In the genomic region with DNA sequence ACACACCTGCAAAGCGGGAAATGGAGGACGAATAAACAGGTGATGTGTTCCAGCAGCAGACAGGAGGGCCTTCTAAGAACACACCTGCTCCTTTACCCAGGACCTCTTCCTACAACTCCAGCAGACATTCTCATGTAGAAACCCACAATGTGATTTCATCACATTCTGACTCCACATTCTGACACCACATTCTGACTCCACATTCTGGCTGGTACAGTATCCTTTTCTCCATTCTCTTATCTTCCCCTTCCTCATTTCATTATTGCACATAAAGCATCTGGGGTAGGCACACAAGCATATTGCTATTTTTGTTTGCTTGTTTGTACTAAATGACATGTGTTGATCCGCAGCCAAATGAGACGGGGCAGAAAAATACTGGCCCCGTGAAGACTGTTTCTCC, we compare ENCODE assay signal across 1 cellular context.
A peak's percentile ranks its signal among the peaks of the same experiment; 100 is the strongest.
TF ChIP-seq lines count a peak whose summit lies in the region.

No MANE protein-coding gene starts in this region.

TF ChIP-seq in K562, 482 proteins besides CTCF, POLR2A, EP300 and RAD21 (continued from another document):
- TF ChIP-seq MCM3 (IDR thresholded peaks at IDR 0.05) (0 out of 2 replicates have a peak, but pooled peaks have one; percentile 4), CEBPB (tag; IDR thresholded peaks at IDR 0.05) (peak; percentile 56), TRIM24 (IDR thresholded peaks at IDR 0.05) (peak; percentile 59 to 64; a peak in 2 of 4 replicates), ZNF507 (tag; conservative IDR thresholded peaks at IDR 0.05) (no peak), CEBPG (CRISPR knock-in tag; IDR thresholded peaks at IDR 0.05) (peak; percentile 34; the same call in 1 of the 2 replicates), CEBPG (tag; conservative IDR thresholded peaks at IDR 0.05 in 1 of 2, IDR thresholded peaks at IDR 0.05 in 1 of 2) (peak in 1 of 2 experiments; percentile 58; a peak in 1 of 4 replicates), ZNF668 (CRISPR knock-in tag; IDR thresholded peaks at IDR 0.05) (no peak), TAL1 (IDR thresholded peaks at IDR 0.05) (peak; percentile 28), CBFA2T3 (IDR thresholded peaks at IDR 0.05) (peak; percentile 53), CC2D1A (IDR thresholded peaks at IDR 0.05) (no peak)
- TF ChIP-seq, protein P1, sequence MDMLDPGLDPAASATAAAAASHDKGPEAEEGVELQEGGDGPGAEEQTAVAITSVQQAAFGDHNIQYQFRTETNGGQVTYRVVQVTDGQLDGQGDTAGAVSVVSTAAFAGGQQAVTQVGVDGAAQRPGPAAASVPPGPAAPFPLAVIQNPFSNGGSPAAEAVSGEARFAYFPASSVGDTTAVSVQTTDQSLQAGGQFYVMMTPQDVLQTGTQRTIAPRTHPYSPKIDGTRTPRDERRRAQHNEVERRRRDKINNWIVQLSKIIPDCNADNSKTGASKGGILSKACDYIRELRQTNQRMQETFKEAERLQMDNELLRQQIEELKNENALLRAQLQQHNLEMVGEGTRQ (CRISPR knock-in tag; IDR thresholded peaks at IDR 0.05), result no peak
